Comparison of ENCODE assay signal across 14 cellular contexts in genomic region chr6:84766796-84767590, GRCh38. TPM values are rescaled to one million over a fixed set of nuclear protein-coding genes. Genes with fewer than 3 reads are reported as not detected.
DNase-seq lines count a peak whose midpoint lies in the region; ATAC-seq and TF ChIP-seq lines count a peak whose summit lies in the region.
"Had no signal": no experiment of that assay in that cellular context is flagged by ENCODE, and none has a peak within 500 bp of the region (broad histone marks: within the 10 kb centered on the region; RNA-seq: fewer than 3 reads in every experiment).

No MANE protein-coding gene starts in this region.

- H4K20me1 ChIP-seq in PC-9 (ENCODE audit: insufficient read depth), result no peaks in the 10 kb centered on the region

- H3K23ac ChIP-seq in mesendoderm (ENCODE audit: low read length), result no peak overlapping the region

- H3K79me1 ChIP-seq in mesendoderm (ENCODE audit: low read length), result no peaks in the 10 kb centered on the region

- CTCF ChIA-PET in PC-9 (lab: Charles Lee), result no interaction called here

- H3K9ac ChIP-seq in HUES48 (ENCODE audit: low read depth, low read length) (no peak overlapping the region), mesendoderm (ENCODE audit: low read length) (no peak overlapping the region)

- no CpG with 5 or more reads among the region's 44 CpGs for WGBS in mesendoderm (ENCODE audit: extremely low coverage, insufficient coverage, low lambda C conversion rate)

- no peak overlapping the region for H3K56ac ChIP-seq in mesendoderm (ENCODE audit: low read length)

- intact Hi-C loops in PC-9 (cut with micrococcal nuclease; ENCODE audit: unreplicated experiment), result loop anchor here (10.0 kb wide), 1 partner anchor 212 kb away; no protein-coding TSS in a partner anchor

- H4K8ac ChIP-seq in mesendoderm (ENCODE audit: low read depth, low read length), result no peak overlapping the region

- BruUV-seq in PC-9 (replicated peaks; lab: Mats Ljungman, UMichigan), result no TSS peak

- H3K9me3 ChIP-seq in HUES48 (ENCODE audit: control insufficient read depth, insufficient read depth, low read length) (no peaks in the 10 kb centered on the region), PC-9 (ENCODE audit: insufficient read depth, low read depth) (no peaks in the 10 kb centered on the region)
- H3K9me3 ChIP-seq: gastrocnemius medialis, psoas muscle had no signal

- no peak overlapping the region for H2BK120ac ChIP-seq in mesendoderm (ENCODE audit: low read depth, low read length)

- no peak overlapping the region for H4K5ac ChIP-seq in mesendoderm (ENCODE audit: low read length)

- H3K18ac ChIP-seq in mesendoderm (ENCODE audit: low read length), result no peak overlapping the region

- H3K4me2 ChIP-seq in mesendoderm (ENCODE audit: low read length) (peak overlapping the region; percentile 44), PC-9 (no peak overlapping the region)

- no peak overlapping the region for H2AK5ac ChIP-seq in mesendoderm (ENCODE audit: low read length)

- H3K4me1 ChIP-seq in ACC112 (ENCODE audit: control insufficient read depth, insufficient read depth, low read length, unreplicated experiment) (peaks cover 4% of the 10 kb centered on the region), HUES48 (ENCODE audit: control insufficient read depth, insufficient read depth, low read length) (peaks cover 21% of the 10 kb centered on the region), mesendoderm (ENCODE audit: control insufficient read depth, low read depth, low read length) (no peaks in the 10 kb centered on the region), PC-9 (replicated peaks; ENCODE audit: insufficient read depth) (no peaks in the 10 kb centered on the region)
- H3K4me1 ChIP-seq: gastrocnemius medialis, psoas muscle had no signal

- H3K4me3 ChIP-seq in ACC112 (ENCODE audit: low read depth, low read length), result peak overlapping the region; percentile 82; the same call in 1 of the 2 replicates
- peak overlapping the region; percentile 42 for H3K4me3 ChIP-seq in HUES48 (ENCODE audit: low read depth, low read length)
- no peak overlapping the region for H3K4me3 ChIP-seq in fibroblast of pulmonary artery (replicated peaks; ENCODE audit: low read depth, low read length)
- H3K4me3 ChIP-seq in mesendoderm (ENCODE audit: low read length), result no peak overlapping the region
- no peak overlapping the region for H3K4me3 ChIP-seq in PC-9
- H3K4me3 ChIP-seq: gastrocnemius medialis, psoas muscle had no signal

- H3K4ac ChIP-seq in mesendoderm (ENCODE audit: low read depth, low read length), result no peak overlapping the region

- H3K27me3 ChIP-seq in ACC112 (ENCODE audit: insufficient read depth, low read length), result peaks cover 6% of the 10 kb centered on the region; the same call in 1 of the 2 replicates
- H3K27me3 ChIP-seq in HUES48 (ENCODE audit: control insufficient read depth, insufficient read depth, low read length), result peaks cover 99% of the 10 kb centered on the region
- H3K27me3 ChIP-seq in mesendoderm (ENCODE audit: insufficient read depth, low read length, poor library complexity), result peaks cover 59% of the 10 kb centered on the region
- no peaks in the 10 kb centered on the region for H3K27me3 ChIP-seq in PC-9 (ENCODE audit: insufficient read depth, low read depth)

- H3K27ac ChIP-seq in ACC112 (ENCODE audit: low read depth, low read length), result no peak overlapping the region
- H3K27ac ChIP-seq in HUES48 (ENCODE audit: low read depth, low read length), result no peak overlapping the region
- H3K27ac ChIP-seq in mesendoderm (ENCODE audit: low read depth, low read length), result no peak overlapping the region
- H3K27ac ChIP-seq in PC-9, result no peak overlapping the region
- H3K27ac ChIP-seq: gastrocnemius medialis, psoas muscle had no signal

- H3K79me2 ChIP-seq in ACC112 (ENCODE audit: control insufficient read depth, insufficient read depth, low read length, unreplicated experiment) (peaks cover 10% of the 10 kb centered on the region), mesendoderm (ENCODE audit: control insufficient read depth, insufficient read depth, low read length) (no peaks in the 10 kb centered on the region), PC-9 (ENCODE audit: low read depth) (no peaks in the 10 kb centered on the region)

- no peak overlapping the region for H2AFZ ChIP-seq in ACC112 (ENCODE audit: low read length, unreplicated experiment)
- H2AFZ ChIP-seq in PC-9, result no peak overlapping the region

- no peaks in the 10 kb centered on the region for H3F3A ChIP-seq in PC-9 (ENCODE audit: insufficient read depth, low read depth)

- no peak for ATAC-seq in HG03108 (IDR thresholded peaks at IDR 0.05; ENCODE audit: unreplicated experiment)
- ATAC-seq: gastrocnemius medialis, left lobe of liver, psoas muscle had no signal

- no peak overlapping the region for H2BK15ac ChIP-seq in mesendoderm (replicated peaks; ENCODE audit: low read depth)

- H3K36me3 ChIP-seq in ACC112 (ENCODE audit: insufficient read depth, low read length), result no peaks in the 10 kb centered on the region
- H3K36me3 ChIP-seq in HUES48 (ENCODE audit: control insufficient read depth, insufficient read depth, low read length), result no peaks in the 10 kb centered on the region
- H3K36me3 ChIP-seq in mesendoderm (ENCODE audit: control insufficient read depth, insufficient read depth, low read length), result no peaks in the 10 kb centered on the region
- H3K36me3 ChIP-seq in PC-9 (ENCODE audit: low read depth), result no peaks in the 10 kb centered on the region
- H3K36me3 ChIP-seq: gastrocnemius medialis had no signal

- no peak overlapping the region for H2BK5ac ChIP-seq in mesendoderm (ENCODE audit: low read length)

- TF ChIP-seq CTCF in fibroblast of pulmonary artery (IDR thresholded peaks at IDR 0.05; ENCODE audit: low read length, missing control alignments), result no peak
- TF ChIP-seq CTCF in PC-9 (conservative IDR thresholded peaks at IDR 0.05), result no peak

- DNase-seq in fibroblast of pulmonary artery (ENCODE audit: low read depth) (peak; percentile 47), mesendoderm (peak; percentile 63), Ammon's horn (ENCODE audit: low spot score) (no peak), PC-9 (no peak)
- DNase-seq: activated T-cell treated with anti-CD3 and anti-CD28 coated beads for 4 hours; central memory CD4-positive, alpha-beta T cell; gastrocnemius medialis; NCI-H69; psoas muscle had no signal

- POLR2A ChIA-PET in PC-9 (lab: Charles Lee; ENCODE audit: unreplicated experiment), result no interaction called here

- no peaks in the 10 kb centered on the region; the same call in 1 of the 2 replicates for H3K9me2 ChIP-seq in PC-9 (ENCODE audit: insufficient read depth)

RNA-seq across cellular contexts. Expression of gene TBX18, which starts 2.6 kb away (rescaled TPM):
- polyA plus RNA-seq in mesendoderm (2013, experiment 1 of 2), result 0.08 TPM
- 0.01 TPM for polyA plus RNA-seq in mesendoderm (2013, experiment 2 of 2)
- total RNA-seq in PC-9 (2021), result not detected in 2 replicates
- polyA plus RNA-seq: IgD-negative memory B cell had no signal

Comparison
In these comparisons a context has a peak if more than half of its experiments do, and no peak if none do; other contexts are left out.
1. H3K4me3 ChIP-seq: peak in ACC112 (single experiment) and HUES48 (single experiment); none in fibroblast of pulmonary artery (single experiment), mesendoderm (single experiment) and PC-9 (single experiment).
2. DNase-seq: peak in fibroblast of pulmonary artery (single experiment) and mesendoderm (single experiment); none in Ammon's horn (single experiment) and PC-9 (0 of 2).